ENCODE assay signal across 26 cellular contexts in the genomic region with DNA sequence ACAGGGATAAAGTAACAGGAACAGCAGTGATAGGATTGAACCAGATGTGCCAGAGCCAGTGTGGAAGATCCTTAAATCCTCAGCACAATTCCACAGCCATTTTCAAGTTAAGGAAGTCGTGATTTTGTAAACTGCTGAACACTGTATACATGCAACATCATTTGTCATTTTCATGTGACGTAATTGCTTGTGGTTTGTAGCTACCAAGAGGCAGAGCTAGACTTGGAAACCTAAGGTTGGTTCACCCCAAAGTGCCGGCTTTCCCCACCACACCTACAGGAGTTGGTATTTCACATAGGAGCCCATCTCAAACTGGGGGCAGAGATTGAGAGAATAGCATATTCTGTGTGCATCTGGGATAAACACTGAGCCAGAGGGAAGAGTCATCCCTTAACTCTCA.
DNase-seq lines count a peak whose midpoint lies in the region; ATAC-seq and TF ChIP-seq lines count a peak whose summit lies in the region.
"Had no signal": no experiment of that assay in that cellular context is flagged by ENCODE, and none has a peak within 500 bp of the region (broad histone marks: within the 10 kb centered on the region; RNA-seq: fewer than 3 reads in every experiment).

No MANE protein-coding gene starts in this region.

- H3K27me3 Mint-ChIP-seq in dendritic cell treated with granulocyte-macrophage colony-stimulating factor and Interleukin-4, amounts not matched to agents 40 ng/mL and 50 ng/mL, for 4 days: peaks cover 16% of the 10 kb centered on the region
- H3K27me3 Mint-ChIP-seq in neural progenitor cell (ENCODE audit: insufficient read depth, low read depth): peaks cover 9% of the 10 kb centered on the region
- H3K27me3 Mint-ChIP-seq in activated naive CD4-positive, alpha-beta T cell treated with anti-CD3 and anti-CD28 coated beads for 36 hours (ENCODE audit: low read depth): peaks cover 3% of the 10 kb centered on the region
- H3K27me3 Mint-ChIP-seq in activated T-cell treated with anti-CD3 and anti-CD28 coated beads, Interleukin-2, amount 50 U/mL, for 24 hours: peaks cover 2% of the 10 kb centered on the region
- H3K27me3 Mint-ChIP-seq: CD4-positive, alpha-beta T cell had no signal

- H2AK9ac ChIP-seq in IMR-90 (replicated peaks; ENCODE audit: low read depth, low read length, poor library complexity): no peak overlapping the region

- no peak for TF ChIP-seq POLR2A in IMR-90 (IDR thresholded peaks at IDR 0.05; ENCODE audit: low read depth, low read length)

- no peaks in the 10 kb centered on the region for H3F3A ChIP-seq in neural progenitor cell (ENCODE audit: low read depth)

- peaks cover 0 to 9% (median 0%) of the 10 kb centered on the region in 11 experiments; a peak in 2 of 22 replicates for H4K20me1 ChIP-seq in BLaER1 treated with 17β-estradiol and CSF1 and Interleukin-3, amounts not matched to agents 10 nM and 100 nM
- H4K20me1 ChIP-seq in IMR-90 (ENCODE audit: insufficient read depth, low read length) (no peaks in the 10 kb centered on the region), neural progenitor cell (ENCODE audit: low read depth) (no peaks in the 10 kb centered on the region)

- no TSS peak for BruUV-seq in IMR-90 (replicated peaks; lab: Mats Ljungman, UMichigan)

- WGBS in IMR-90 (ENCODE audit: extremely low coverage in 2 of 2, insufficient read length in 1 of 2), 2 experiments: no CpG with 5 or more reads among the region's 3 CpGs

- H3K14ac ChIP-seq in IMR-90 (replicated peaks; ENCODE audit: low read depth, low read length): no peak overlapping the region

- no peaks in the 10 kb centered on the region for H3K36me3 ChIP-seq in BLaER1 treated with 17β-estradiol and CSF1 and Interleukin-3, amounts not matched to agents 10 nM and 100 nM
- H3K36me3 ChIP-seq in IMR-90 (ENCODE audit: control insufficient read depth, insufficient read depth, low read length) (no peaks in the 10 kb centered on the region), neural progenitor cell (no peaks in the 10 kb centered on the region)

- no peaks in the 10 kb centered on the region for H3K79me2 ChIP-seq in neural progenitor cell (ENCODE audit: low read depth)

- H2AFZ ChIP-seq in IMR-90 (replicated peaks; ENCODE audit: low read length, poor library complexity) (no peak overlapping the region), neural progenitor cell (replicated peaks) (no peak overlapping the region)

- dilution Hi-C loops in IMR-90 (cut with HindIII; ENCODE audit: low sequenced_read_pairs, unreplicated experiment): no loop called here

- no peak overlapping the region for H2BK15ac ChIP-seq in IMR-90 (ENCODE audit: low read depth, low read length)

- H3K4me3 Mint-ChIP-seq in dendritic cell treated with granulocyte-macrophage colony-stimulating factor and Interleukin-4, amounts not matched to agents 40 ng/mL and 50 ng/mL, for 4 days: no peak overlapping the region
- H3K4me3 Mint-ChIP-seq in neural progenitor cell: no peak overlapping the region
- no peak overlapping the region for H3K4me3 Mint-ChIP-seq in activated naive CD4-positive, alpha-beta T cell treated with anti-CD3 and anti-CD28 coated beads for 36 hours
- no peak overlapping the region for H3K4me3 Mint-ChIP-seq in activated T-cell treated with anti-CD3 and anti-CD28 coated beads, Interleukin-2, amount 50 U/mL, for 24 hours
- H3K4me3 Mint-ChIP-seq: B cell; CD4-positive, alpha-beta T cell; T-cell had no signal

- ATAC-seq in IMR-90 (ENCODE audit: low read depth) (no peak), HG03469 (IDR thresholded peaks at IDR 0.05; ENCODE audit: unreplicated experiment) (no peak)
- ATAC-seq: Panc1, T-cell had no signal

- H3K4me1 ChIP-seq in BLaER1 treated with 17β-estradiol and CSF1 and Interleukin-3, amounts not matched to agents 10 nM and 100 nM: peaks cover 16 to 53% (median 24%) of the 10 kb centered on the region in 10 experiments
- H3K4me1 ChIP-seq in IMR-90 (ENCODE audit: control insufficient read depth, insufficient read depth, low read length) (no peaks in the 10 kb centered on the region), neural progenitor cell (no peaks in the 10 kb centered on the region)
- H3K4me1 ChIP-seq: Caco-2 had no signal

- H3K9me3 ChIP-seq in BLaER1 treated with 17β-estradiol and CSF1 and Interleukin-3, amounts not matched to agents 10 nM and 100 nM (replicated peaks in 1 of 11): peaks cover 0 to 9% (median 3%) of the 10 kb centered on the region in 11 experiments; a peak in 7 of 22 replicates
- H3K9me3 ChIP-seq in IMR-90 (ENCODE audit: control insufficient read depth, insufficient read depth, low read length) (no peaks in the 10 kb centered on the region), neural progenitor cell (ENCODE audit: low read depth) (no peaks in the 10 kb centered on the region)
- H3K9me3 ChIP-seq: Caco-2, SK-N-SH had no signal

- no peak overlapping the region for H4K91ac ChIP-seq in IMR-90 (ENCODE audit: insufficient read depth, low read depth, low read length)

- H3K4me1 Mint-ChIP-seq in dendritic cell treated with granulocyte-macrophage colony-stimulating factor and Interleukin-4, amounts not matched to agents 40 ng/mL and 50 ng/mL, for 4 days (ENCODE audit: low read depth): peaks cover 22% of the 10 kb centered on the region
- H3K4me1 Mint-ChIP-seq in neural progenitor cell: peaks cover 6% of the 10 kb centered on the region
- peaks cover 4% of the 10 kb centered on the region for H3K4me1 Mint-ChIP-seq in activated naive CD4-positive, alpha-beta T cell treated with anti-CD3 and anti-CD28 coated beads for 36 hours (ENCODE audit: low read depth)
- H3K4me1 Mint-ChIP-seq in activated T-cell treated with anti-CD3 and anti-CD28 coated beads, Interleukin-2, amount 50 U/mL, for 24 hours (ENCODE audit: low read depth): peaks cover 2% of the 10 kb centered on the region

- no peak overlapping the region for H3K4ac ChIP-seq in IMR-90 (ENCODE audit: low read depth, low read length)

- no peaks in the 10 kb centered on the region for H3K79me1 ChIP-seq in IMR-90 (ENCODE audit: low read depth in 1 of 2, low read length in 2 of 2)

- no peak overlapping the region for H4K8ac ChIP-seq in IMR-90 (ENCODE audit: low read depth in 2 of 2, low read length in 2 of 2)

- no peak for TF ChIP-seq RAD21 in IMR-90 (IDR thresholded peaks at IDR 0.05; ENCODE audit: low read length)

- H3K27me3 ChIP-seq in BLaER1 treated with 17β-estradiol and CSF1 and Interleukin-3, amounts not matched to agents 10 nM and 100 nM: no peaks in the 10 kb centered on the region
- peaks cover 20% of the 10 kb centered on the region for H3K27me3 ChIP-seq in IMR-90 (ENCODE audit: control insufficient read depth, insufficient read depth, low read length)
- no peaks in the 10 kb centered on the region for H3K27me3 ChIP-seq in neural progenitor cell

- H3K4me3 ChIP-seq in BLaER1 treated with 17β-estradiol and CSF1 and Interleukin-3, amounts not matched to agents 10 nM and 100 nM: no peak overlapping the region
- H3K4me3 ChIP-seq in IMR-90 (ENCODE audit: insufficient read depth, low read depth, low read length) (no peak overlapping the region), neural progenitor cell (no peak overlapping the region)
- H3K4me3 ChIP-seq: K562 had no signal

- peak overlapping the region; percentile 33 to 93 (median 55); a peak in 20 of 22 replicates for H3K4me2 ChIP-seq in BLaER1 treated with 17β-estradiol and CSF1 and Interleukin-3, amounts not matched to agents 10 nM and 100 nM
- no peak overlapping the region for H3K4me2 ChIP-seq in IMR-90 (ENCODE audit: low read depth, low read length)
- H3K4me2 ChIP-seq in neural progenitor cell: no peak overlapping the region
- H3K4me2 ChIP-seq: SK-N-SH had no signal

- intact Hi-C loops in IMR-90 (cut with micrococcal nuclease): no loop called here
- intact Hi-C loops in dendritic cell treated with granulocyte-macrophage colony-stimulating factor and Interleukin-4, amounts not matched to agents 40 ng/mL and 50 ng/mL, for 4 days (cut with micrococcal nuclease): no loop called here
- intact Hi-C loops in activated naive CD4-positive, alpha-beta T cell treated with anti-CD3 and anti-CD28 coated beads for 36 hours (cut with micrococcal nuclease): no loop called here

- no peak overlapping the region for H3K56ac ChIP-seq in IMR-90 (ENCODE audit: extremely low read depth, insufficient read depth, low read length)

- H3K36me3 Mint-ChIP-seq in dendritic cell treated with granulocyte-macrophage colony-stimulating factor and Interleukin-4, amounts not matched to agents 40 ng/mL and 50 ng/mL, for 4 days (ENCODE audit: low read depth): no peaks in the 10 kb centered on the region
- H3K36me3 Mint-ChIP-seq in neural progenitor cell: no peaks in the 10 kb centered on the region
- no peaks in the 10 kb centered on the region for H3K36me3 Mint-ChIP-seq in activated naive CD4-positive, alpha-beta T cell treated with anti-CD3 and anti-CD28 coated beads for 36 hours (ENCODE audit: low read depth)
- H3K36me3 Mint-ChIP-seq in activated T-cell treated with anti-CD3 and anti-CD28 coated beads, Interleukin-2, amount 50 U/mL, for 24 hours (ENCODE audit: low read depth): no peaks in the 10 kb centered on the region
- H3K36me3 Mint-ChIP-seq: T-cell had no signal

- H3K27ac Mint-ChIP-seq in dendritic cell treated with granulocyte-macrophage colony-stimulating factor and Interleukin-4, amounts not matched to agents 40 ng/mL and 50 ng/mL, for 4 days: peak overlapping the region; percentile 82
- H3K27ac Mint-ChIP-seq in neural progenitor cell: peak overlapping the region; percentile 34
- no peak overlapping the region for H3K27ac Mint-ChIP-seq in activated naive CD4-positive, alpha-beta T cell treated with anti-CD3 and anti-CD28 coated beads for 36 hours
- no peak overlapping the region for H3K27ac Mint-ChIP-seq in activated T-cell treated with anti-CD3 and anti-CD28 coated beads, Interleukin-2, amount 50 U/mL, for 24 hours
- H3K27ac Mint-ChIP-seq: B cell; CD4-positive, alpha-beta T cell; T-cell had no signal

- H3K18ac ChIP-seq in IMR-90 (ENCODE audit: low read depth, low read length): no peak overlapping the region

- H3K9ac ChIP-seq in BLaER1 treated with 17β-estradiol and CSF1 and Interleukin-3, amounts not matched to agents 10 nM and 100 nM: peak overlapping the region in 3 of 11 experiments; percentile 16 to 60 (median 55); a peak in 5 of 22 replicates
- H3K9ac ChIP-seq in IMR-90 (ENCODE audit: low read depth, low read length) (no peak overlapping the region), neural progenitor cell (no peak overlapping the region)
- H3K9ac ChIP-seq: SK-N-SH had no signal

- in situ Hi-C loops in IMR-90 (cut with MboI; ENCODE audit: low sequenced_read_pairs): no loop called here

- POLR2A ChIA-PET in IMR-90 (lab: Charles Lee; ENCODE audit: unreplicated experiment): no interaction called here

- peak; percentile 15 for DNase-seq in IMR-90
- no peak for DNase-seq in neural progenitor cell (ENCODE audit: low spot score)
- no peak for DNase-seq in activated naive CD4-positive, alpha-beta T cell treated with anti-CD3 and anti-CD28 coated beads for 36 hours
- no peak for DNase-seq in activated T-cell treated with anti-CD3 and anti-CD28 coated beads, Interleukin-2, amount 50 U/mL, for 24 hours
- DNase-seq: Caco-2; CD4-positive, alpha-beta T cell; DMS 273 treated with DMSO at 0.1 percent for 48 hours; DND-41; GOT3; MM.1S; NCI-H1092; NCI-H1436; NCI-H187 treated with DMSO at 0.1 percent for 48 hours; NCI-H2107; NCI-H510A; NCI-H748 treated with DMSO at 0.1 percent for 48 hours; NK-92 treated with Interleukin-12 subunit alpha and Interleukin-12 subunit beta, amount 100 ng/mL, for 24 hours; SIG-M5; SK-N-SH; T-cell had no signal

- no peaks in the 10 kb centered on the region for H3K9me1 ChIP-seq in IMR-90 (ENCODE audit: insufficient read depth, low read length)

- H4K5ac ChIP-seq in IMR-90 (ENCODE audit: low read depth, low read length): no peak overlapping the region

- peaks cover 10% of the 10 kb centered on the region for H3K9me3 Mint-ChIP-seq in dendritic cell treated with granulocyte-macrophage colony-stimulating factor and Interleukin-4, amounts not matched to agents 40 ng/mL and 50 ng/mL, for 4 days
- H3K9me3 Mint-ChIP-seq in neural progenitor cell: no peaks in the 10 kb centered on the region
- no peaks in the 10 kb centered on the region for H3K9me3 Mint-ChIP-seq in activated naive CD4-positive, alpha-beta T cell treated with anti-CD3 and anti-CD28 coated beads for 36 hours
- peaks cover 4% of the 10 kb centered on the region for H3K9me3 Mint-ChIP-seq in activated T-cell treated with anti-CD3 and anti-CD28 coated beads, Interleukin-2, amount 50 U/mL, for 24 hours
- H3K9me3 Mint-ChIP-seq: CD4-positive, alpha-beta T cell had no signal

- CTCF ChIA-PET in IMR-90 (lab: Yijun Ruan, JAX): no interaction called here
- CTCF ChIA-PET in activated naive CD4-positive, alpha-beta T cell treated with anti-CD3 and anti-CD28 coated beads for 36 hours (lab: Charles Lee): no interaction called here

- H3K23ac ChIP-seq in IMR-90 (ENCODE audit: low read depth, low read length): no peak overlapping the region

- TF ChIP-seq CTCF in IMR-90 (conservative IDR thresholded peaks at IDR 0.05; ENCODE audit: low read depth, low read length) (no peak), neural progenitor cell (IDR thresholded peaks at IDR 0.05) (no peak)

- peak overlapping the region in 4 of 11 experiments; percentile 12 to 71 (median 61); a peak in 7 of 22 replicates for H3K27ac ChIP-seq in BLaER1 treated with 17β-estradiol and CSF1 and Interleukin-3, amounts not matched to agents 10 nM and 100 nM
- H3K27ac ChIP-seq in IMR-90 (ENCODE audit: insufficient read depth, low read length): no peak overlapping the region
- H3K27ac ChIP-seq in neural progenitor cell: no peak overlapping the region

- no peak overlapping the region for H2BK5ac ChIP-seq in IMR-90 (ENCODE audit: low read depth, low read length, poor library complexity, severe bottlenecking)

- no peak overlapping the region for H2BK20ac ChIP-seq in IMR-90 (ENCODE audit: low read depth, low read length)

- no peak overlapping the region for H2AK5ac ChIP-seq in IMR-90 (ENCODE audit: low read depth, low read length)

- H2BK120ac ChIP-seq in IMR-90 (ENCODE audit: low read depth, low read length): no peak overlapping the region

Comparison
In these comparisons a context has a peak if more than half of its experiments do, and no peak if none do; other contexts are left out.
1. H3K4me2 ChIP-seq: peak in BLaER1 treated with 17β-estradiol and CSF1 and Interleukin-3, amounts not matched to agents 10 nM and 100 nM (11 of 11); none in IMR-90 (single experiment) and neural progenitor cell (single experiment).
2. H3K27ac Mint-ChIP-seq: peak in dendritic cell treated with granulocyte-macrophage colony-stimulating factor and Interleukin-4, amounts not matched to agents 40 ng/mL and 50 ng/mL, for 4 days (single experiment) and neural progenitor cell (single experiment); none in activated naive CD4-positive, alpha-beta T cell treated with anti-CD3 and anti-CD28 coated beads for 36 hours (single experiment) and activated T-cell treated with anti-CD3 and anti-CD28 coated beads, Interleukin-2, amount 50 U/mL, for 24 hours (single experiment).